Comparison of ENCODE assay signal across 11 cellular contexts in genomic region chr3:143171656-143172055, GRCh38. TPM values are rescaled to one million over a fixed set of nuclear protein-coding genes. Genes with fewer than 3 reads are reported as not detected.
DNase-seq lines count a peak whose midpoint lies in the region; ATAC-seq, FAIRE-seq and TF ChIP-seq lines count a peak whose summit lies in the region.
"Had no signal": no experiment of that assay in that cellular context is flagged by ENCODE, and none has a peak within 500 bp of the region (broad histone marks: within the 10 kb centered on the region; RNA-seq: fewer than 3 reads in every experiment).

No MANE protein-coding gene starts in this region.

- peaks cover 13% of the 10 kb centered on the region for H3K36me3 Mint-ChIP-seq in nephron (ENCODE audit: low read depth)

- RAD21 ChIA-PET in GM12878 (lab: Charles Lee; ENCODE audit: unreplicated experiment), result interaction anchor here (1.0 to 2.9 kb wide), 6 partner anchors 16 to 58 kb away, joined by 3 to 17 read pairs (median 4); no protein-coding TSS in a partner anchor

- no peak overlapping the region for H3K4me3 Mint-ChIP-seq in nephron

- no peak for TF ChIP-seq EP300 in GM12878 (IDR thresholded peaks at IDR 0.05; ENCODE audit: borderline replicate concordance in 1 of 2, control insufficient read depth in 1 of 2, low read depth in 2 of 2, low read length in 2 of 2)
- no peak for TF ChIP-seq EP300 in gastroesophageal sphincter (IDR thresholded peaks at IDR 0.05)

- peaks cover 44% of the 10 kb centered on the region for H3K4me1 Mint-ChIP-seq in nephron

- intact Hi-C loops in GM12878 (cut with micrococcal nuclease; ENCODE audit: unreplicated experiment), result loop anchor here (5.0 kb wide), 1 partner anchor 49 kb away; no protein-coding TSS in a partner anchor

- in situ Hi-C loops in GM12878 (cut with MboI), result no loop called here

- no peak overlapping the region for H3K4me3 ChIP-seq in GM12878
- H3K4me3 ChIP-seq in gastroesophageal sphincter, result no peak overlapping the region
- H3K4me3 ChIP-seq: MG63 had no signal

- H3K4me2 ChIP-seq in GM12878 (ENCODE audit: control insufficient read depth, insufficient read depth), result peak overlapping the region; percentile 74

- no peaks in the 10 kb centered on the region for H3K27me3 Mint-ChIP-seq in nephron (ENCODE audit: low read depth)
- H3K27me3 Mint-ChIP-seq: naive B cell had no signal

- H3K9ac ChIP-seq in GM12878 (ENCODE audit: control insufficient read depth, insufficient read depth, low read length), result no peak overlapping the region

- H3K9me3 Mint-ChIP-seq in nephron, result peaks cover 21% of the 10 kb centered on the region

- SMC1A ChIA-PET in GM12878 (lab: Charles Lee; ENCODE audit: uncharacterized antibody, unreplicated experiment), result interaction anchor here (0.9 to 5.9 kb wide), 11 partner anchors 9 to 498 kb away, joined by 3 to 39 read pairs (median 5); no protein-coding TSS in a partner anchor

- TF ChIP-seq CTCF in GM12878 (IDR thresholded peaks at IDR 0.05 in 2 of 3, conservative IDR thresholded peaks at IDR 0.05 in 1 of 3; ENCODE audit: control insufficient read depth in 2 of 3, extremely low read depth in 1 of 3, insufficient read depth in 1 of 3, low read depth in 3 of 3, low read length in 3 of 3) (no peak), nephron (IDR thresholded peaks at IDR 0.05; ENCODE audit: unreplicated experiment in 3 of 3) (no peak), gastroesophageal sphincter (IDR thresholded peaks at IDR 0.05) (no peak)

- H4K20me1 ChIP-seq in GM12878 (ENCODE audit: control insufficient read depth, insufficient read depth), result no peaks in the 10 kb centered on the region

- WGBS in GM12878 (ENCODE audit: insufficient coverage, insufficient replicate concordance, low lambda C conversion rate, missing lambda C conversion rate), result 96% methylated on average over 1 of the region's 1 CpG
- 71 to 88% methylated on average over 1 of the region's 1 CpG for WGBS in gastroesophageal sphincter (ENCODE audit: low coverage in 1 of 2), 2 donors

- TF ChIP-seq POLR2A in GM12878 (IDR thresholded peaks at IDR 0.05; ENCODE audit: low read depth, low read length) (no peak), gastroesophageal sphincter (IDR thresholded peaks at IDR 0.05) (no peak)

- H3K9me3 ChIP-seq in KOPT-K1 (ENCODE audit: insufficient read depth, low read length, poor library complexity, severe bottlenecking) (peaks cover 15% of the 10 kb centered on the region), GM12878 (replicated peaks; ENCODE audit: control insufficient read depth, insufficient read depth, low read length) (peaks cover 10% of the 10 kb centered on the region; the same call in 2 of the 3 replicates), gastroesophageal sphincter (peaks cover 0 to 16% (median 0%) of the 10 kb centered on the region in 3 donors)

- H3K27ac ChIP-seq in KOPT-K1 (ENCODE audit: low read depth, low read length, poor library complexity, severe bottlenecking) (peak overlapping the region; percentile 96), GM12878 (ENCODE audit: control insufficient read depth, insufficient read depth) (peak overlapping the region; percentile 82), gastroesophageal sphincter (no peak overlapping the region)

- peaks cover 34% of the 10 kb centered on the region for H3K4me1 ChIP-seq in GM12878 (ENCODE audit: control insufficient read depth, insufficient read depth, low read length)
- no peaks in the 10 kb centered on the region for H3K4me1 ChIP-seq in gastroesophageal sphincter

- H3K36me3 ChIP-seq in KOPT-K1 (ENCODE audit: insufficient read depth, low read length) (no peaks in the 10 kb centered on the region), GM12878 (ENCODE audit: control insufficient read depth in 2 of 2, insufficient read depth in 2 of 2, low read length in 1 of 2) (no peaks in the 10 kb centered on the region), gastroesophageal sphincter (no peaks in the 10 kb centered on the region)
- H3K36me3 ChIP-seq: MG63 had no signal

- peak overlapping the region; percentile 98 to 99 (median 98) for H3K27ac Mint-ChIP-seq in nephron

- POLR2A ChIA-PET in GM12878 (lab: Charles Lee), result interaction anchor here (1.5 kb wide), 1 partner anchor 14 kb away, joined by 5 read pairs; no protein-coding TSS in a partner anchor

- CTCF ChIA-PET in GM12878 (lab: Yijun Ruan, JAX), result interaction anchor here (1.2 to 1.7 kb wide), 3 partner anchors 11 to 51 kb away, joined by 4 to 8 read pairs (median 4); no protein-coding TSS in a partner anchor

- no peaks in the 10 kb centered on the region for H3K79me2 ChIP-seq in GM12878 (ENCODE audit: control insufficient read depth, insufficient read depth, low read length)

- FAIRE-seq in GM12878 (lab: Jason Lieb, UNC), result no peak

- no peak overlapping the region for H2AFZ ChIP-seq in GM12878 (ENCODE audit: control insufficient read depth, low read depth, low read length)

- no peak for TF ChIP-seq RAD21 in GM12878 (IDR thresholded peaks at IDR 0.05; ENCODE audit: insufficient read depth, low read depth, low read length)

- ATAC-seq in GM12878, result peak; percentile 16
- no peak for ATAC-seq in gastroesophageal sphincter

- DNase-seq in EH (ENCODE audit: low read depth), result peak; percentile 74
- DNase-seq in GM12878 (ENCODE audit: low read depth, low spot score), result no peak
- DNase-seq in DMS153 treated with DMSO at 0.1 percent for 48 hours (lab: John Stamatoyannopoulos, UW; ENCODE audit: unreplicated experiment), result no peak
- DNase-seq in NCI-H2081 (lab: John Stamatoyannopoulos, UW), result no peak
- DNase-seq: DMS153; MG63; naive B cell; stimulated activated naive CD4-positive, alpha-beta T cell treated with Interleukin-2 at 50 U/mL for 16 hours had no signal

- BruUV-seq in GM12878 (replicated peaks; lab: Mats Ljungman, UMichigan), result no TSS peak

- no peaks in the 10 kb centered on the region for H3K27me3 ChIP-seq in GM12878 (replicated peaks in 1 of 2; ENCODE audit: control insufficient read depth in 2 of 2, insufficient read depth in 2 of 2, low read length in 1 of 2)
- no peaks in the 10 kb centered on the region for H3K27me3 ChIP-seq in gastroesophageal sphincter
- H3K27me3 ChIP-seq: MG63 had no signal

TF ChIP-seq in GM12878, 131 proteins besides CTCF, POLR2A, EP300 and RAD21:
- TF ChIP-seq RBBP5 (conservative IDR thresholded peaks at IDR 0.05), result no peak
- 0 out of 2 replicates have a peak, but pooled peaks have one; percentile 4 for TF ChIP-seq NFIC (IDR thresholded peaks at IDR 0.05; ENCODE audit: low read depth, low read length)
- TF ChIP-seq, protein P1, sequence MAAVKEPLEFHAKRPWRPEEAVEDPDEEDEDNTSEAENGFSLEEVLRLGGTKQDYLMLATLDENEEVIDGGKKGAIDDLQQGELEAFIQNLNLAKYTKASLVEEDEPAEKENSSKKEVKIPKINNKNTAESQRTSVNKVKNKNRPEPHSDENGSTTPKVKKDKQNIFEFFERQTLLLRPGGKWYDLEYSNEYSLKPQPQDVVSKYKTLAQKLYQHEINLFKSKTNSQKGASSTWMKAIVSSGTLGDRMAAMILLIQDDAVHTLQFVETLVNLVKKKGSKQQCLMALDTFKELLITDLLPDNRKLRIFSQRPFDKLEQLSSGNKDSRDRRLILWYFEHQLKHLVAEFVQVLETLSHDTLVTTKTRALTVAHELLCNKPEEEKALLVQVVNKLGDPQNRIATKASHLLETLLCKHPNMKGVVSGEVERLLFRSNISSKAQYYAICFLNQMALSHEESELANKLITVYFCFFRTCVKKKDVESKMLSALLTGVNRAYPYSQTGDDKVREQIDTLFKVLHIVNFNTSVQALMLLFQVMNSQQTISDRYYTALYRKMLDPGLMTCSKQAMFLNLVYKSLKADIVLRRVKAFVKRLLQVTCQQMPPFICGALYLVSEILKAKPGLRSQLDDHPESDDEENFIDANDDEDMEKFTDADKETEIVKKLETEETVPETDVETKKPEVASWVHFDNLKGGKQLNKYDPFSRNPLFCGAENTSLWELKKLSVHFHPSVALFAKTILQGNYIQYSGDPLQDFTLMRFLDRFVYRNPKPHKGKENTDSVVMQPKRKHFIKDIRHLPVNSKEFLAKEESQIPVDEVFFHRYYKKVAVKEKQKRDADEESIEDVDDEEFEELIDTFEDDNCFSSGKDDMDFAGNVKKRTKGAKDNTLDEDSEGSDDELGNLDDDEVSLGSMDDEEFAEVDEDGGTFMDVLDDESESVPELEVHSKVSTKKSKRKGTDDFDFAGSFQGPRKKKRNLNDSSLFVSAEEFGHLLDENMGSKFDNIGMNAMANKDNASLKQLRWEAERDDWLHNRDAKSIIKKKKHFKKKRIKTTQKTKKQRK (IDR thresholded peaks at IDR 0.05; ENCODE audit: low read depth, low read length), result no peak

RNA-seq across cellular contexts. Expression of gene CHST2, which starts 52.1 kb away (rescaled TPM):
- total RNA-seq in GM12878 (2013; cell fraction: nucleolus; rRNA removed), result 15.8 and 17.7 TPM in 2 replicates
- total RNA-seq in GM12878 (2014; rRNA removed) (9.8 and 12.8 TPM in 2 replicates), GM12878 (2014; rRNA removed; fragmentation: Illumina TruSeq; extraction: Trizol) (9.2 TPM in 2 replicates), GM12878 (2021) (37.1 and 37.2 TPM in 2 replicates), gastroesophageal sphincter (1 to 10 TPM; 1.6 to 9.8 (median 5.1) TPM)
- 4.2 TPM for polyA plus RNA-seq in GM12878 (2011; ENCODE audit: low read depth)
- polyA plus RNA-seq in GM12878 (2011; rRNA removed) (1.5 and 1.6 TPM in 2 replicates), GM12878 (2014; fragmentation: Illumina TruSeq; extraction: Trizol) (8.4 and 9.3 TPM in 2 replicates), GM12878 (2014; fragmentation: Nextera tagmentation; extraction: Ambion mirVana) (1 to 10 TPM; 2.3 to 5.6 TPM), GM12878 (2014; rRNA removed) (21.8 and 25.7 TPM in 2 replicates), GM12878 (2016; fragmentation: Nextera tagmentation; extraction: Ambion mirVana) (1 to 10 TPM; 4.3 to 8.3 TPM)
- 2.0 and 3.3 TPM in 2 replicates for polyA plus RNA-seq in GM12878 (2011; cell fraction: cytosol; rRNA removed)
- polyA plus RNA-seq in GM12878 (2011; cell fraction: nucleus; rRNA removed), result 4.1 and 5.9 TPM in 2 replicates
- polyA plus RNA-seq in GM12878 (2012), result 13.1 and 13.3 TPM in 2 replicates
- polyA minus RNA-seq in GM12878 (2011; rRNA and poly(A)+ RNA removed), result 0.80 and 2.0 TPM in 2 replicates
- polyA minus RNA-seq in GM12878 (2011; cell fraction: cytosol; rRNA and poly(A)+ RNA removed), result 1.7 and 1.9 TPM in 2 replicates
- 3.1 and 5.0 TPM in 2 replicates for polyA minus RNA-seq in GM12878 (2011; cell fraction: nucleus; rRNA and poly(A)+ RNA removed)

Comparison
In these comparisons a context has a peak if more than half of its experiments do, and no peak if none do; other contexts are left out.
1. H3K27ac ChIP-seq: peak in KOPT-K1 (single experiment) and GM12878 (single experiment); none in gastroesophageal sphincter (0 of 4).